ENCODE assay signal across 1 cellular context in the genomic region with DNA sequence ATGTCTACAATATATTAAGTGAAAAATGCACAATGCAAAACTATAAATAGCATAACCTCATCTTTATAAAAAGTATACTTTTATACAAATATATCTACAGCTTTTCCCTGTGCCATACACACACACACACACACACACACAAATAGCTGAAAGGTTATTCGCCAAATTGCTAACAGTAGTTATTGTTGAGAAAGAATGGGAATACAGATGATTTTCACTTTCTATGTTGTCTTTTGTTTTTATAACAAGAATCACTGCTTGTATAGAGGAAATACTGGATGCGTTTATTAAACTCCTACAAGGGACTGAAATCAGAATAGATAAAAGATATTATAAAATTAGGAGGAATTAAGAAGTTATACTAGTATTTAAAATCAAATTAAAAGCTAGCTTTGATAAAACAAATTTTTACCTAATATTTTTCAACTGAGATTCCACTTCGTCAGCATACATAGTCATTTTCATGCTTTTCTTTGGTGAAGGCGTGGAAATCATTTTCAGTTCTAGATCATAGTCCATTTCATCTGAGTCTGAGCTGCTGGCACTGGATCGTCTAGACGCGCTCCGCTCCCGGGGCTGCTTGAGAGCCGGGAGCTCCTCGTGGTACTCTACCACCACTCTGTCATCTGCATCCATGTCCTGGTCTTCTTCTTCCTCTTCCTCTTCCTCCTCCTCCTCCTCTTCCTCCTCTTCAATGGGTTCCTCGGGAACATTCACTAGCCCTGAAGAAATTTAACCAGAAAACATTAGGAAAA.
TF ChIP-seq lines count a peak whose summit lies in the region.

No MANE protein-coding gene starts in this region.

TF ChIP-seq in WTC11, 78 proteins besides CTCF, POLR2A, EP300 and RAD21 (continued from another document):
- TF ChIP-seq, protein P1, sequence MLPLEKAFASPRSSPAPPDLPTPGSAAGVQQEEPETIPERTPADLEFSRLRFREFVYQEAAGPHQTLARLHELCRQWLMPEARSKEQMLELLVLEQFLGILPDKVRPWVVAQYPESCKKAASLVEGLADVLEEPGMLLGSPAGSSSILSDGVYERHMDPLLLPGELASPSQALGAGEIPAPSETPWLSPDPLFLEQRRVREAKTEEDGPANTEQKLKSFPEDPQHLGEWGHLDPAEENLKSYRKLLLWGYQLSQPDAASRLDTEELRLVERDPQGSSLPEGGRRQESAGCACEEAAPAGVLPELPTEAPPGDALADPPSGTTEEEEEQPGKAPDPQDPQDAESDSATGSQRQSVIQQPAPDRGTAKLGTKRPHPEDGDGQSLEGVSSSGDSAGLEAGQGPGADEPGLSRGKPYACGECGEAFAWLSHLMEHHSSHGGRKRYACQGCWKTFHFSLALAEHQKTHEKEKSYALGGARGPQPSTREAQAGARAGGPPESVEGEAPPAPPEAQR (CRISPR knock-in tag; IDR thresholded peaks at IDR 0.05): no peak
- TF ChIP-seq CBFB (CRISPR knock-in tag; IDR thresholded peaks at IDR 0.05; ENCODE audit: low read depth) (no peak), HMGA2 (CRISPR knock-in tag; IDR thresholded peaks at IDR 0.05) (no peak), OVOL2 (CRISPR knock-in tag; IDR thresholded peaks at IDR 0.05; ENCODE audit: borderline replicate concordance) (no peak), IRF1 (CRISPR knock-in tag; IDR thresholded peaks at IDR 0.05) (no peak), RORB (CRISPR knock-in tag; IDR thresholded peaks at IDR 0.05) (no peak), NR1H2 (CRISPR knock-in tag; IDR thresholded peaks at IDR 0.05) (no peak), AFF4 (CRISPR knock-in tag; IDR thresholded peaks at IDR 0.05; ENCODE audit: borderline replicate concordance) (no peak), ZNF263 (CRISPR knock-in tag; IDR thresholded peaks at IDR 0.05; ENCODE audit: low read depth) (no peak)
- TF ChIP-seq, protein P2, sequence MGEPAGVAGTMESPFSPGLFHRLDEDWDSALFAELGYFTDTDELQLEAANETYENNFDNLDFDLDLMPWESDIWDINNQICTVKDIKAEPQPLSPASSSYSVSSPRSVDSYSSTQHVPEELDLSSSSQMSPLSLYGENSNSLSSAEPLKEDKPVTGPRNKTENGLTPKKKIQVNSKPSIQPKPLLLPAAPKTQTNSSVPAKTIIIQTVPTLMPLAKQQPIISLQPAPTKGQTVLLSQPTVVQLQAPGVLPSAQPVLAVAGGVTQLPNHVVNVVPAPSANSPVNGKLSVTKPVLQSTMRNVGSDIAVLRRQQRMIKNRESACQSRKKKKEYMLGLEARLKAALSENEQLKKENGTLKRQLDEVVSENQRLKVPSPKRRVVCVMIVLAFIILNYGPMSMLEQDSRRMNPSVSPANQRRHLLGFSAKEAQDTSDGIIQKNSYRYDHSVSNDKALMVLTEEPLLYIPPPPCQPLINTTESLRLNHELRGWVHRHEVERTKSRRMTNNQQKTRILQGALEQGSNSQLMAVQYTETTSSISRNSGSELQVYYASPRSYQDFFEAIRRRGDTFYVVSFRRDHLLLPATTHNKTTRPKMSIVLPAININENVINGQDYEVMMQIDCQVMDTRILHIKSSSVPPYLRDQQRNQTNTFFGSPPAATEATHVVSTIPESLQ (CRISPR knock-in tag; IDR thresholded peaks at IDR 0.05): no peak
TF ChIP-seq in WTC11: peak in this region for 0.
